In genomic region chr2:219352448-219353023, GRCh38 we compare ENCODE assay signal across 8 cellular contexts. TPM values are rescaled to one million over a fixed set of nuclear protein-coding genes. Genes with fewer than 3 reads are reported as not detected.
DNase-seq lines count a peak whose midpoint lies in the region; ATAC-seq and TF ChIP-seq lines count a peak whose summit lies in the region.

No MANE protein-coding gene starts in this region.

- H3K27ac ChIP-seq in substantia nigra (ENCODE audit: low read depth, low read length, poor library complexity, severe bottlenecking), result no peak overlapping the region

- peak; percentile 59 for ATAC-seq in HG03432 (IDR thresholded peaks at IDR 0.05; ENCODE audit: unreplicated experiment)
- peak; percentile 70 to 82 (median 79) for ATAC-seq in natural killer cell
- ATAC-seq in HG03045 (IDR thresholded peaks at IDR 0.05; ENCODE audit: unreplicated experiment), result no peak

- peaks cover 30% of the 10 kb centered on the region for H3K27me3 ChIP-seq in NT2/D1 (ENCODE audit: insufficient read depth, insufficient read length)

- H3K36me3 ChIP-seq in NT2/D1 (ENCODE audit: insufficient read depth, insufficient read length, low read length), result no peaks in the 10 kb centered on the region

- no peak overlapping the region for H3K4me3 Mint-ChIP-seq in natural killer cell

- no peak overlapping the region for H3K9ac ChIP-seq in NT2/D1 (ENCODE audit: insufficient read length, low read depth)

- no peak overlapping the region for H3K27ac Mint-ChIP-seq in natural killer cell

- H3K9me3 ChIP-seq in NT2/D1 (ENCODE audit: insufficient read depth, low read length), result no peaks in the 10 kb centered on the region

- peak; percentile 66 for DNase-seq in EL
- DNase-seq in NT2/D1 (ENCODE audit: low read depth, low spot score), result peak; percentile 46
- peak; percentile 65 for DNase-seq in activated CD8-positive, alpha-beta memory T cell treated with anti-CD3 and anti-CD28 coated beads, Interleukin-2, amount 50 U/mL, for 4 hours
- peak; percentile 65 to 83 for DNase-seq in erythroblast (lab: John Stamatoyannopoulos, UW)
- DNase-seq in natural killer cell, result peak; percentile 42
- DNase-seq in substantia nigra (lab: John Stamatoyannopoulos, UW), result peak in 33 of 49 donors; percentile 10 to 70 (median 43)

- peaks cover 25 to 45% of the 10 kb centered on the region in 2 donors for H3K27me3 Mint-ChIP-seq in natural killer cell (ENCODE audit: low read depth in 2 of 2)

- H3K36me3 Mint-ChIP-seq in natural killer cell, result no peaks in the 10 kb centered on the region

- peak; percentile 80 for TF ChIP-seq CTCF in natural killer cell (IDR thresholded peaks at IDR 0.05)

- no peaks in the 10 kb centered on the region for H3K9me3 Mint-ChIP-seq in natural killer cell

- H3K4me1 Mint-ChIP-seq in natural killer cell, result peaks cover 0 to 4% of the 10 kb centered on the region in 2 donors

- intact Hi-C loops in natural killer cell (cut with micrococcal nuclease), result loop anchor here (1.0 kb wide), 1 partner anchor 75 kb away; no protein-coding TSS in a partner anchor

- TF ChIP-seq POLR2A in erythroblast (IDR thresholded peaks at IDR 0.05; ENCODE audit: low read length), result no peak

- no peak overlapping the region for H3K4me3 ChIP-seq in NT2/D1 (ENCODE audit: insufficient read length, low read depth)

- peaks cover 5% of the 10 kb centered on the region for H3K4me1 ChIP-seq in NT2/D1 (ENCODE audit: insufficient read depth, insufficient read length)

RNA-seq across cellular contexts. Expression of gene RESP18, which starts 20.0 kb away (rescaled TPM):
- not detected for total RNA-seq in natural killer cell

RNA-seq across cellular contexts. Expression of gene DNPEP, which starts 35.2 kb away (rescaled TPM):
- total RNA-seq in natural killer cell, result 100 to 1,000 TPM in 2 of 3 donors, 10 to 100 TPM in 1; 97.8 to 112 (median 103) TPM

RNA-seq across cellular contexts. Expression of gene PTPRN, which starts 43.3 kb away (rescaled TPM):
- under 1 TPM in 2 of 3 donors, not detected in 1; 0.23 to 0.35 TPM for total RNA-seq in natural killer cell
